In genomic region chr16:28991687-28992086, GRCh38 we compare ENCODE assay signal across 1 cellular context.
TF ChIP-seq lines count a peak whose summit lies in the region.

No MANE protein-coding gene starts in this region.

TF ChIP-seq in K562, 482 proteins besides CTCF, POLR2A, EP300 and RAD21:
- TF ChIP-seq MEF2D (tag; conservative IDR thresholded peaks at IDR 0.05; ENCODE audit: low read depth), result no peak
- no peak for TF ChIP-seq BHLHE40 (IDR thresholded peaks at IDR 0.05; ENCODE audit: low read length)
- no peak for TF ChIP-seq SMAD4 (CRISPR knock-in tag; conservative IDR thresholded peaks at IDR 0.05)
- no peak for TF ChIP-seq NCOA6 (IDR thresholded peaks at IDR 0.05)
- TF ChIP-seq USF2 (CRISPR knock-in tag; IDR thresholded peaks at IDR 0.05), result 0 out of 2 replicates have a peak, but pooled peaks have one; percentile 20
- peak; percentile 56 for TF ChIP-seq USF1 (CRISPR knock-in tag; IDR thresholded peaks at IDR 0.05)
- no peak for TF ChIP-seq GABPA (tag; conservative IDR thresholded peaks at IDR 0.05; ENCODE audit: low read depth)
- no peak for TF ChIP-seq SUPT5H (IDR thresholded peaks at IDR 0.05)
- TF ChIP-seq ZNF133 (CRISPR knock-in tag; IDR thresholded peaks at IDR 0.05), result no peak
- no peak for TF ChIP-seq HDAC8 (tag; IDR thresholded peaks at IDR 0.05)
